1 cellular context compared by ENCODE assay signal in genomic region chr15:56187665-56188064, GRCh38.
A peak's percentile ranks its signal among the peaks of the same experiment; 100 is the strongest.
TF ChIP-seq lines count a peak whose summit lies in the region.

No MANE protein-coding gene starts in this region.

TF ChIP-seq in HepG2, 621 proteins besides CTCF, POLR2A, EP300 and RAD21 (continued from another document):
- TF ChIP-seq POGK (CRISPR knock-in tag; conservative IDR thresholded peaks at IDR 0.05), result no peak
- TF ChIP-seq ASH2L (IDR thresholded peaks at IDR 0.05; ENCODE audit: insufficient read length, low read depth, low read length), result peak; percentile 66
- no peak for TF ChIP-seq AFF4 (CRISPR knock-in tag; IDR thresholded peaks at IDR 0.05)
- no peak for TF ChIP-seq HMGA1 (CRISPR knock-in tag; conservative IDR thresholded peaks at IDR 0.05)
- no peak for TF ChIP-seq SAFB2 (CRISPR knock-in tag; IDR thresholded peaks at IDR 0.05; ENCODE audit: borderline replicate concordance, low read depth)
- no peak for TF ChIP-seq ZSCAN25 (CRISPR knock-in tag; IDR thresholded peaks at IDR 0.05)
- TF ChIP-seq HOXA5 (CRISPR knock-in tag; IDR thresholded peaks at IDR 0.05), result no peak
- TF ChIP-seq ZNF790 (CRISPR knock-in tag; IDR thresholded peaks at IDR 0.05; ENCODE audit: borderline replicate concordance), result no peak
- TF ChIP-seq ZNF3 (CRISPR knock-in tag; IDR thresholded peaks at IDR 0.05), result no peak
- peak; percentile 73 for TF ChIP-seq HNF4A (CRISPR knock-in tag; IDR thresholded peaks at IDR 0.05)
- TF ChIP-seq NFAT5 (CRISPR knock-in tag; IDR thresholded peaks at IDR 0.05), result no peak
- TF ChIP-seq ZNF512 (CRISPR knock-in tag; IDR thresholded peaks at IDR 0.05), result no peak
- TF ChIP-seq ZNF282 (IDR thresholded peaks at IDR 0.05; ENCODE audit: partially characterized antibody), result no peak
- TF ChIP-seq ZNF766 (CRISPR knock-in tag; IDR thresholded peaks at IDR 0.05; ENCODE audit: borderline replicate concordance), result no peak
- no peak for TF ChIP-seq MBD4 (IDR thresholded peaks at IDR 0.05; ENCODE audit: borderline replicate concordance, low read length)
- TF ChIP-seq RNF2 (conservative IDR thresholded peaks at IDR 0.05; ENCODE audit: low read depth), result no peak
- TF ChIP-seq ZNF746 (CRISPR knock-in tag; IDR thresholded peaks at IDR 0.05), result no peak
TF ChIP-seq in HepG2: peak in this region for 34.
